1 cellular context compared by ENCODE assay signal in genomic region chr7:73823257-73823656, GRCh38.
A peak's percentile ranks its signal among the peaks of the same experiment; 100 is the strongest.
TF ChIP-seq lines count a peak whose summit lies in the region.

No MANE protein-coding gene starts in this region.

TF ChIP-seq in K562, 482 proteins besides CTCF, POLR2A, EP300 and RAD21:
- peak; percentile 92 for TF ChIP-seq ZFP36 (IDR thresholded peaks at IDR 0.05; ENCODE audit: low read depth, low read length, partially characterized antibody)
- TF ChIP-seq ZC3H11A (IDR thresholded peaks at IDR 0.05; ENCODE audit: low read depth, low read length) = no peak
